In genomic region chr2:105775809-105776559, GRCh38 we compare ENCODE assay signal across 9 cellular contexts. TPM values are rescaled to one million over a fixed set of nuclear protein-coding genes. Genes with fewer than 3 reads are reported as not detected.
DNase-seq lines count a peak whose midpoint lies in the region; ATAC-seq and TF ChIP-seq lines count a peak whose summit lies in the region.
"Had no signal": no experiment of that assay in that cellular context is flagged by ENCODE, and none has a peak within 500 bp of the region (broad histone marks: within the 10 kb centered on the region; RNA-seq: fewer than 3 reads in every experiment).

No MANE protein-coding gene starts in this region.

- H3K27me3 ChIP-seq in CD4-positive, alpha-beta T cell (ENCODE audit: control insufficient read depth, insufficient read depth, low read length) = no peaks in the 10 kb centered on the region
- H3K27me3 ChIP-seq in effector memory CD4-positive, alpha-beta T cell (replicated peaks; ENCODE audit: control insufficient read depth, insufficient read depth, low read length, poor library complexity, severe bottlenecking) = no peaks in the 10 kb centered on the region

- peak; percentile 62 for ATAC-seq in CD4-positive, alpha-beta T cell (ENCODE audit: poor library complexity)
- ATAC-seq in GM19463 (IDR thresholded peaks at IDR 0.05; ENCODE audit: unreplicated experiment) (peak; percentile 58), HG03558 (IDR thresholded peaks at IDR 0.05; ENCODE audit: extremely low read depth, unreplicated experiment) (peak; percentile 47)

- no peaks in the 10 kb centered on the region for H3K9me3 ChIP-seq in CD4-positive, alpha-beta T cell (ENCODE audit: control insufficient read depth, low read length)
- H3K9me3 ChIP-seq in effector memory CD4-positive, alpha-beta T cell (ENCODE audit: control insufficient read depth, low read length) = no peaks in the 10 kb centered on the region

- H3K4me1 Mint-ChIP-seq in CD4-positive, alpha-beta T cell (ENCODE audit: low read depth) = peaks cover 94% of the 10 kb centered on the region

- peak overlapping the region; percentile 69 for H3K27ac ChIP-seq in CD4-positive, alpha-beta T cell (ENCODE audit: low read depth, low read length)
- peak overlapping the region; percentile 76 for H3K27ac ChIP-seq in effector memory CD4-positive, alpha-beta T cell (ENCODE audit: insufficient read depth, low read length, poor library complexity, severe bottlenecking)

- intact Hi-C loops in CD4-positive, alpha-beta T cell (cut with DNase I, micrococcal nuclease) = no loop called here

- H3K36me3 ChIP-seq in effector memory CD4-positive, alpha-beta T cell (ENCODE audit: control insufficient read depth, insufficient read depth, low read length) = no peaks in the 10 kb centered on the region

- peaks cover 93% of the 10 kb centered on the region for H3K4me1 ChIP-seq in effector memory CD4-positive, alpha-beta T cell (ENCODE audit: control insufficient read depth, insufficient read depth, low read length, poor library complexity, severe bottlenecking)

- H3K36me3 Mint-ChIP-seq in CD4-positive, alpha-beta T cell (ENCODE audit: low read depth) = peaks cover 44% of the 10 kb centered on the region

- H3K9me3 Mint-ChIP-seq in CD4-positive, alpha-beta T cell = no peaks in the 10 kb centered on the region
- H3K9me3 Mint-ChIP-seq: nephron had no signal

- H3K27me3 Mint-ChIP-seq in CD4-positive, alpha-beta T cell = no peaks in the 10 kb centered on the region

- peak overlapping the region; percentile 26 for H3K4me3 ChIP-seq in effector memory CD4-positive, alpha-beta T cell (ENCODE audit: insufficient read depth, low read depth, low read length, poor library complexity, severe bottlenecking)

- no peak for TF ChIP-seq CTCF in CD4-positive, alpha-beta T cell (IDR thresholded peaks at IDR 0.05)

- POLR2A ChIA-PET in CD4-positive, alpha-beta T cell (lab: Charles Lee) = interaction anchor here (1.4 to 7.4 kb wide), 9 partner anchors 11 to 319 kb away, joined by 3 to 69 read pairs (median 5); no protein-coding TSS in a partner anchor

- peak overlapping the region; percentile 79 for H3K4me3 Mint-ChIP-seq in CD4-positive, alpha-beta T cell
- H3K4me3 Mint-ChIP-seq: nephron had no signal

- H3K27ac Mint-ChIP-seq in CD4-positive, alpha-beta T cell = peak overlapping the region; percentile 98

- DNase-seq in CD4-positive, alpha-beta T cell = peak in 1 of 10 experiments; percentile 28
- no peak for DNase-seq in effector memory CD4-positive, alpha-beta T cell
- DNase-seq in NCI-H1092 (lab: John Stamatoyannopoulos, UW) (no peak), NCI-H1092 treated with DMSO at 0.1 percent for 48 hours (lab: John Stamatoyannopoulos, UW) (no peak), hepatic stellate cell (ENCODE audit: low spot score) (no peak), epidermal melanocyte (ENCODE audit: insufficient read length, low spot score) (no peak)

- CTCF ChIA-PET in CD4-positive, alpha-beta T cell (lab: Charles Lee) = interaction anchor here (0.9 to 2.0 kb wide), 3 partner anchors 14 to 32 kb away, joined by 3 to 5 read pairs (median 4); no protein-coding TSS in a partner anchor

RNA-seq across cellular contexts. Expression of gene NCK2, which starts 31.3 kb away (rescaled TPM):
- 10 to 100 TPM; 92.1 to 92.3 TPM for total RNA-seq in CD4-positive, alpha-beta T cell
